Comparison of ENCODE assay signal across 2 cellular contexts in the genomic region with DNA sequence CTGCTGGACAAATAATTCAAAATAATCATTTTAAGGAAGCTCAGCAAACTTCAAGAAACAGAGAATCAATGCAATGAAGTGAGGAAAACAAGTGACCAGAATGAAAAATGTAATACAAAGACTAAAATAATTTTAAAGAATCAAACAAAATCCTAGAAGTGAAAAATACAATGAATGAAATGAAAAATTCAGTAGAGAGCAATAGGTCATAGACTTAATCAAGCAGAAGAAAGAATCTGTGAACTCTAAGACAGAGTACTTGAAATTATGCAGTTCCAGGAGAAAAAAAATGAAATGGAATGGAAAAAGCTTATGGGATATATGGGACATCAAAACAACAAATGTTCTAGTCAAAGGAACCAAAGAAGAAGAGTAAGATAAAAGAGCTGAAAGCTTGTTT.
TF ChIP-seq lines count a peak whose summit lies in the region.

No MANE protein-coding gene starts in this region.

TF ChIP-seq in HepG2, 621 proteins besides CTCF, POLR2A, EP300 and RAD21 (continued from another document):
- TF ChIP-seq ZNF160 (CRISPR knock-in tag; IDR thresholded peaks at IDR 0.05), result peak; percentile 82; the same call in 1 of the 2 replicates

TF ChIP-seq in HEK293, 187 proteins besides CTCF, POLR2A, EP300 and RAD21:
- TF ChIP-seq SETDB1 (IDR thresholded peaks at IDR 0.05; ENCODE audit: insufficient read length, low read length), result peak; percentile 59
- TF ChIP-seq ZBTB8A (tag by site-specific recombination; IDR thresholded peaks at IDR 0.05), result no peak
